ENCODE assay signal across 8 cellular contexts in the genomic region with DNA sequence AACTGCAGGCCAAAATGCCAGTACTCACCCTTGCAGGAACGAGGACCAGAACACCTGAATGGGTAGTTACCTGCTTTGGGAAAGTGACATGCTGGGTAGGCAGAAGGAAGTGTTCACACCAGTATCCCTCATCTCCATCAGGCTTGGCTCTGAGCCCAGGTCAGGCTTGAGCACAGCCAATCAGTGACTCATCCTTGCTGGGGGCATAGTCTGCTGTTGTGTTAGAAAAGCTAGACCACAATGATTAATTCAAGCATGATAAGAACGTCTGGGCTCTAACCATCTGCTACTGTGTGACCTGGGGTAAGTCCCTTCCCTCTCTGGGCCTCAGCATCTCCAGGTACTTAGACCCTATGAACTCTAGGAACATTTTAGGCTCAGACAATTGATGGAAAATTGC.
DNase-seq lines count a peak whose midpoint lies in the region; ATAC-seq and TF ChIP-seq lines count a peak whose summit lies in the region.

No MANE protein-coding gene starts in this region.

- peaks cover 20% of the 10 kb centered on the region for H3K4me1 Mint-ChIP-seq in progenitor cell of endocrine pancreas (ENCODE audit: low read depth)

- no peak overlapping the region for H3K4me3 Mint-ChIP-seq in progenitor cell of endocrine pancreas (ENCODE audit: low read depth)

- H3K27ac Mint-ChIP-seq in progenitor cell of endocrine pancreas: no peak overlapping the region

- CTCF ChIA-PET in HEK293 (lab: Yijun Ruan, JAX): interaction anchor here (1.1 kb wide), 1 partner anchor 352 kb away, joined by 3 read pairs; no protein-coding TSS in a partner anchor

- peaks cover 17% of the 10 kb centered on the region for H3K4me1 ChIP-seq in HEK293 (ENCODE audit: control insufficient read depth, insufficient read depth, low read length)
- H3K4me1 ChIP-seq in RWPE2 (ENCODE audit: insufficient read depth, poor library complexity, severe bottlenecking): peaks cover 13% of the 10 kb centered on the region

- no peaks in the 10 kb centered on the region for H3K27me3 ChIP-seq in RWPE2 (ENCODE audit: insufficient read depth, poor library complexity, severe bottlenecking)

- H3K9me3 ChIP-seq in HEK293 (ENCODE audit: control insufficient read depth, insufficient read depth, low read depth, low read length) (no peaks in the 10 kb centered on the region), RWPE2 (ENCODE audit: severe bottlenecking) (peaks cover 4% of the 10 kb centered on the region)

- DNase-seq in RWPE2 (ENCODE audit: low spot score) (peak; percentile 96), foreskin fibroblast (peak; percentile 75 to 92), skeletal muscle cell (ENCODE audit: low read depth) (peak; percentile 82), progenitor cell of endocrine pancreas (ENCODE audit: low spot score, unreplicated experiment) (no peak), GF-D8 (lab: John Stamatoyannopoulos, UW) (no peak), activated gamma-delta T cell treated with Interleukin-2 at 50 U/mL for 16 hours (no peak)

- H3K27me3 Mint-ChIP-seq in progenitor cell of endocrine pancreas: peaks cover 25% of the 10 kb centered on the region

- POLR2A ChIA-PET in HEK293 (lab: Yijun Ruan, JAX): interaction anchor here (0.6 to 1.2 kb wide), 3 partner anchors 107 to 1775 kb away, joined by 3 read pairs; partner anchors contain the start of gene ZNRF3

- H3K9me3 Mint-ChIP-seq in progenitor cell of endocrine pancreas (ENCODE audit: low read depth): no peaks in the 10 kb centered on the region

- no peaks in the 10 kb centered on the region for H3K36me3 Mint-ChIP-seq in progenitor cell of endocrine pancreas (ENCODE audit: insufficient read depth)

- H3K27ac ChIP-seq in HEK293 (ENCODE audit: extremely low read depth, low read depth, low read length) (no peak overlapping the region), RWPE2 (ENCODE audit: poor library complexity, severe bottlenecking) (peak overlapping the region; percentile 33)

- no peaks in the 10 kb centered on the region for H3K36me3 ChIP-seq in HEK293 (ENCODE audit: control insufficient read depth in 2 of 2, insufficient read depth in 1 of 2, low read length in 2 of 2)
- H3K36me3 ChIP-seq in RWPE2 (ENCODE audit: low read depth): no peaks in the 10 kb centered on the region

- ATAC-seq in RWPE2 (ENCODE audit: low read depth) (peak; percentile 98), HG02884 (IDR thresholded peaks at IDR 0.05; ENCODE audit: unreplicated experiment) (no peak)

- no peak for TF ChIP-seq CTCF in HEK293 (tag by site-specific recombination; IDR thresholded peaks at IDR 0.05)
- TF ChIP-seq CTCF in RWPE2 (IDR thresholded peaks at IDR 0.05; ENCODE audit: poor library complexity, severe bottlenecking): no peak
- TF ChIP-seq CTCF in foreskin fibroblast (IDR thresholded peaks at IDR 0.05; ENCODE audit: low read depth, low read length): no peak
- TF ChIP-seq CTCF in progenitor cell of endocrine pancreas (IDR thresholded peaks at IDR 0.05; ENCODE audit: unreplicated experiment): no peak

- H3K4me3 ChIP-seq in HEK293 (ENCODE audit: low read depth, low read length) (no peak overlapping the region), RWPE2 (ENCODE audit: severe bottlenecking) (no peak overlapping the region), foreskin fibroblast (ENCODE audit: low read depth in 1 of 2, low read length in 2 of 2) (no peak overlapping the region), skeletal muscle cell (ENCODE audit: low read depth, low read length) (no peak overlapping the region)

TF ChIP-seq in HEK293, 187 proteins besides CTCF, POLR2A, EP300 and RAD21 (continues in another document):
- TF ChIP-seq ZNF184 (tag by site-specific recombination; IDR thresholded peaks at IDR 0.05) (no peak), ZNF433 (tag by site-specific recombination; IDR thresholded peaks at IDR 0.05; ENCODE audit: low read depth) (no peak), SP7 (tag by site-specific recombination; IDR thresholded peaks at IDR 0.05) (peak; percentile 37; the same call in 1 of the 2 replicates), SETDB1 (IDR thresholded peaks at IDR 0.05; ENCODE audit: insufficient read length, low read length) (no peak), ZNF660 (tag by site-specific recombination; IDR thresholded peaks at IDR 0.05) (peak; percentile 48; the same call in 1 of the 2 replicates), ZNF18 (tag by site-specific recombination; IDR thresholded peaks at IDR 0.05) (peak; percentile 94), ZEB2 (tag by site-specific recombination; IDR thresholded peaks at IDR 0.05) (peak; percentile 59; the same call in 1 of the 2 replicates), ZNF404 (tag by site-specific recombination; IDR thresholded peaks at IDR 0.05) (no peak), ZNF10 (tag by site-specific recombination; IDR thresholded peaks at IDR 0.05) (no peak), ZXDB (tag by site-specific recombination; IDR thresholded peaks at IDR 0.05) (0 out of 2 replicates have a peak, but pooled peaks have one; percentile 25), OSR2 (tag by site-specific recombination; IDR thresholded peaks at IDR 0.05) (peak; percentile 81), PRDM10 (tag by site-specific recombination; IDR thresholded peaks at IDR 0.05) (peak; percentile 43), ZNF48 (tag by site-specific recombination; IDR thresholded peaks at IDR 0.05) (no peak), ZBTB48 (tag by site-specific recombination; IDR thresholded peaks at IDR 0.05) (0 out of 2 replicates have a peak, but pooled peaks have one; percentile 28), ZBTB17 (tag by site-specific recombination; IDR thresholded peaks at IDR 0.05) (peak; percentile 56; the same call in 1 of the 2 replicates), SP2 (tag by site-specific recombination; IDR thresholded peaks at IDR 0.05) (no peak), ZNF274 (IDR thresholded peaks at IDR 0.05; ENCODE audit: low read length) (no peak), ZNF274 (tag by site-specific recombination; IDR thresholded peaks at IDR 0.05; ENCODE audit: borderline replicate concordance) (no peak), ZNF580 (tag by site-specific recombination; IDR thresholded peaks at IDR 0.05) (no peak), ZNF501 (tag by site-specific recombination; IDR thresholded peaks at IDR 0.05) (no peak)
- TF ChIP-seq, protein P1, sequence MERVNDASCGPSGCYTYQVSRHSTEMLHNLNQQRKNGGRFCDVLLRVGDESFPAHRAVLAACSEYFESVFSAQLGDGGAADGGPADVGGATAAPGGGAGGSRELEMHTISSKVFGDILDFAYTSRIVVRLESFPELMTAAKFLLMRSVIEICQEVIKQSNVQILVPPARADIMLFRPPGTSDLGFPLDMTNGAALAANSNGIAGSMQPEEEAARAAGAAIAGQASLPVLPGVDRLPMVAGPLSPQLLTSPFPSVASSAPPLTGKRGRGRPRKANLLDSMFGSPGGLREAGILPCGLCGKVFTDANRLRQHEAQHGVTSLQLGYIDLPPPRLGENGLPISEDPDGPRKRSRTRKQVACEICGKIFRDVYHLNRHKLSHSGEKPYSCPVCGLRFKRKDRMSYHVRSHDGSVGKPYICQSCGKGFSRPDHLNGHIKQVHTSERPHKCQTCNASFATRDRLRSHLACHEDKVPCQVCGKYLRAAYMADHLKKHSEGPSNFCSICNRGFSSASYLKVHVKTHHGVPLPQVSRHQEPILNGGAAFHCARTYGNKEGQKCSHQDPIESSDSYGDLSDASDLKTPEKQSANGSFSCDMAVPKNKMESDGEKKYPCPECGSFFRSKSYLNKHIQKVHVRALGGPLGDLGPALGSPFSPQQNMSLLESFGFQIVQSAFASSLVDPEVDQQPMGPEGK (tag by site-specific recombination; IDR thresholded peaks at IDR 0.05): peak; percentile 48; the same call in 1 of the 2 replicates

Comparison
In these comparisons a context has a peak if more than half of its experiments do, and no peak if none do; other contexts are left out.
1. DNase-seq: peak in RWPE2 (single experiment), foreskin fibroblast (2 of 2) and skeletal muscle cell (single experiment); none in progenitor cell of endocrine pancreas (single experiment), GF-D8 (single experiment) and activated gamma-delta T cell treated with Interleukin-2 at 50 U/mL for 16 hours (single experiment).